ENCODE assay signal across 28 cellular contexts in genomic region chr12:14532152-14532551, GRCh38. TPM values are rescaled to one million over a fixed set of nuclear protein-coding genes. Genes with fewer than 3 reads are reported as not detected.
"Had no signal": no experiment of that assay in that cellular context is flagged by ENCODE, and none has a peak within 500 bp of the region (broad histone marks: within the 10 kb centered on the region; RNA-seq: fewer than 3 reads in every experiment).

No MANE protein-coding gene starts in this region.

- H3K27me3 Mint-ChIP-seq: progenitor cell of endocrine pancreas had no signal

- FAIRE-seq: keratinocyte, urothelium cell line had no signal

- H3K9me3 ChIP-seq: lower lobe of right lung, ovary, right atrium auricular region, suprapubic skin, thoracic aorta, tibial artery, upper lobe of right lung had no signal

- H3K36me3 ChIP-seq: ovary, suprapubic skin, thoracic aorta, upper lobe of right lung had no signal

- H3K4me3 ChIP-seq: lower lobe of right lung, ovary, right atrium auricular region, skin epidermis, suprapubic skin, thoracic aorta, tibial artery, upper lobe of right lung had no signal

- H3K36me3 Mint-ChIP-seq: naive thymus-derived CD8-positive, alpha-beta T cell had no signal

- H3K4me1 ChIP-seq: lower lobe of right lung, right atrium auricular region, suprapubic skin, tibial artery, upper lobe of right lung had no signal

- ATAC-seq: left cardiac atrium; left lobe of liver; lower lobe of right lung; naive thymus-derived CD8-positive, alpha-beta T cell; sciatic nerve; upper lobe of right lung had no signal

- H3K4me1 Mint-ChIP-seq: naive thymus-derived CD8-positive, alpha-beta T cell; nephron; neural crest cell had no signal

- H3K4me3 Mint-ChIP-seq: naive thymus-derived CD8-positive, alpha-beta T cell; nephron; neural crest cell; stimulated activated naive CD8-positive, alpha-beta T cell treated with anti-CD3 and anti-CD28 coated beads, Interleukin-15, Interleukin-2, amounts not matched to agents 100 ng/mL and 50 ng/mL, for 24 hours had no signal

- H3K9me3 Mint-ChIP-seq: nephron had no signal

- H3K27ac Mint-ChIP-seq: naive thymus-derived CD8-positive, alpha-beta T cell; stimulated activated naive CD8-positive, alpha-beta T cell treated with anti-CD3 and anti-CD28 coated beads, Interleukin-15, Interleukin-2, amounts not matched to agents 100 ng/mL and 50 ng/mL, for 24 hours had no signal

- H3K27ac ChIP-seq: lower lobe of right lung, ovary, right atrium auricular region, skin epidermis, suprapubic skin, thoracic aorta, tibial artery, upper lobe of right lung had no signal

- H3K27me3 ChIP-seq: ovary, right atrium auricular region, suprapubic skin, tibial artery, upper lobe of right lung had no signal

- DNase-seq: hippocampal formation; kidney glomerular epithelial cell; left cardiac atrium; lower lobe of right lung; mammary epithelial cell; mesenchymal stem cell; naive thymus-derived CD8-positive, alpha-beta T cell; ovary; stimulated activated CD4-positive, alpha-beta T cell treated with anti-CD3 and anti-CD28 coated beads, Interleukin-12 subunit alpha, Interleukin-12 subunit beta, amount 100 ng/mL, for 4 hours; stimulated activated CD4-positive, alpha-beta T cell treated with anti-CD3 and anti-CD28 coated beads, Interleukin-15, amount 100 ng/mL, for 24 hours; stimulated activated CD4-positive, alpha-beta T cell treated with anti-CD3 and anti-CD28 coated beads, Interleukin-2, amount 100 ng/mL, for 24 hours; stimulated activated CD4-positive, alpha-beta T cell treated with anti-CD3 and anti-CD28 coated beads, Interleukin-4, amount 100 ng/mL, for 1 hour; stimulated activated naive CD4-positive, alpha-beta T cell; tibial artery; trophoblast cell; upper lobe of right lung had no signal

RNA-seq across cellular contexts. Expression of gene PLBD1, which starts 35.5 kb away (rescaled TPM):
- total RNA-seq: mammary epithelial cell had no signal
- polyA plus RNA-seq: mammary epithelial cell had no signal
